ENCODE assay signal across 15 cellular contexts in the genomic region with DNA sequence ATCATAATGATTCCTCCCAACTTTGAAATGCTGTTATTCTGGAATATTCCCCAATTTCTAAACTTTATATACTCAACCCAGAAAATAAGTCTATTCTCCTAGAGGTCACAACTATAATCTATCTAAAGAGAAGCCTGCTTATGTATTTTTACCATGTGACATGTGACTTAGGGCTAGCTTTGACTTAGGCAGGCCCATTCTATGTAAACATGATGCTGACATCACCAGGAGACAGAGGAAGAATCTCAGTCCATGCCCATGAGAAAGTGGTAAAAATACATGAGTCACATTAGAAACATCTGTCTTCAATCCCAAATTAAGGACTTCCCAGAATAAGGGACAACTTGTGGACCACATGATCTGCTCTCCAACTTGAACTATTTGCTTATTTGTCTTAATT.
DNase-seq lines count a peak whose midpoint lies in the region; ATAC-seq, FAIRE-seq and TF ChIP-seq lines count a peak whose summit lies in the region.
"Had no signal": no experiment of that assay in that cellular context is flagged by ENCODE, and none has a peak within 500 bp of the region (broad histone marks: within the 10 kb centered on the region; RNA-seq: fewer than 3 reads in every experiment).

No MANE protein-coding gene starts in this region.

- no peaks in the 10 kb centered on the region for H3K9me3 Mint-ChIP-seq in CD8-positive, alpha-beta T cell
- H3K9me3 Mint-ChIP-seq: activated naive CD4-positive, alpha-beta T cell treated with anti-CD3 and anti-CD28 coated beads, Interleukin-2, amount 50 U/mL, for 24 hours had no signal

- H3K36me3 ChIP-seq in ACC112 (ENCODE audit: insufficient read depth, low read length) (no peaks in the 10 kb centered on the region), esophagus muscularis mucosa (no peaks in the 10 kb centered on the region)
- H3K36me3 ChIP-seq in CD8-positive, alpha-beta T cell (ENCODE audit: insufficient read depth, low read length), result no peaks in the 10 kb centered on the region
- H3K36me3 ChIP-seq: BLaER1 treated with 17β-estradiol and CSF1 and Interleukin-3, amounts not matched to agents 10 nM and 100 nM; lower lobe of right lung had no signal

- no peak for TF ChIP-seq EP300 in esophagus muscularis mucosa (IDR thresholded peaks at IDR 0.05)

- no peaks in the 10 kb centered on the region for H3K4me1 Mint-ChIP-seq in CD8-positive, alpha-beta T cell (ENCODE audit: low read depth)
- H3K4me1 Mint-ChIP-seq: activated naive CD4-positive, alpha-beta T cell treated with anti-CD3 and anti-CD28 coated beads, Interleukin-2, amount 50 U/mL, for 24 hours had no signal

- intact Hi-C loops in CD8-positive, alpha-beta T cell (cut with DNase I, micrococcal nuclease), result no loop called here
- intact Hi-C loops in esophagus muscularis mucosa (cut with DNase I), result no loop called here

- H3K27ac Mint-ChIP-seq in CD8-positive, alpha-beta T cell, result no peak overlapping the region
- H3K27ac Mint-ChIP-seq: activated naive CD4-positive, alpha-beta T cell treated with anti-CD3 and anti-CD28 coated beads, Interleukin-2, amount 50 U/mL, for 24 hours had no signal

- no peaks in the 10 kb centered on the region for H3K9me3 ChIP-seq in CD8-positive, alpha-beta T cell (ENCODE audit: low read length)
- no peaks in the 10 kb centered on the region for H3K9me3 ChIP-seq in esophagus muscularis mucosa
- H3K9me3 ChIP-seq: BLaER1 treated with 17β-estradiol and CSF1 and Interleukin-3, amounts not matched to agents 10 nM and 100 nM; lower lobe of right lung had no signal

- H3K27me3 ChIP-seq in ACC112 (ENCODE audit: insufficient read depth, low read length), result no peaks in the 10 kb centered on the region
- H3K27me3 ChIP-seq in CD8-positive, alpha-beta T cell (ENCODE audit: insufficient read depth, low read length), result no peaks in the 10 kb centered on the region
- no peaks in the 10 kb centered on the region for H3K27me3 ChIP-seq in esophagus muscularis mucosa
- H3K27me3 ChIP-seq: BLaER1 treated with 17β-estradiol and CSF1 and Interleukin-3, amounts not matched to agents 10 nM and 100 nM had no signal

- DNase-seq in H54 (ENCODE audit: insufficient read length, low spot score) (peak; percentile 9), astrocyte of the hippocampus (ENCODE audit: low read depth, low spot score) (peak; percentile 34), iris pigment epithelial cell (ENCODE audit: low read depth) (peak; percentile 65), NCI-H1436 treated with DMSO at 0.1 percent for 48 hours (lab: John Stamatoyannopoulos, UW) (no peak), esophagus muscularis mucosa (ENCODE audit: extremely low spot score) (no peak)
- DNase-seq in CD8-positive, alpha-beta T cell, result no peak
- DNase-seq: activated CD8-positive, alpha-beta memory T cell treated with anti-CD3 and anti-CD28 coated beads for 24 hours; lower lobe of right lung; NCI-H345; occipital lobe had no signal

- TF ChIP-seq POLR2A in H54 (IDR thresholded peaks at IDR 0.05; ENCODE audit: low read depth, low read length) (no peak), esophagus muscularis mucosa (IDR thresholded peaks at IDR 0.05; ENCODE audit: low read depth) (no peak)

- TF ChIP-seq CTCF in CD8-positive, alpha-beta T cell (IDR thresholded peaks at IDR 0.05), result no peak
- no peak for TF ChIP-seq CTCF in esophagus muscularis mucosa (IDR thresholded peaks at IDR 0.05)

- CTCF ChIA-PET in CD8-positive, alpha-beta T cell (lab: Charles Lee), result no interaction called here

- H3K27ac ChIP-seq in ACC112 (ENCODE audit: low read depth, low read length) (no peak overlapping the region), esophagus muscularis mucosa (replicated peaks in 1 of 4) (no peak overlapping the region)
- no peak overlapping the region for H3K27ac ChIP-seq in CD8-positive, alpha-beta T cell (ENCODE audit: low read depth, low read length)
- H3K27ac ChIP-seq: BLaER1 treated with 17β-estradiol and CSF1 and Interleukin-3, amounts not matched to agents 10 nM and 100 nM; lower lobe of right lung had no signal

- H3K27me3 Mint-ChIP-seq in CD8-positive, alpha-beta T cell (ENCODE audit: low read depth), result no peaks in the 10 kb centered on the region
- H3K27me3 Mint-ChIP-seq: activated naive CD4-positive, alpha-beta T cell treated with anti-CD3 and anti-CD28 coated beads, Interleukin-2, amount 50 U/mL, for 24 hours had no signal

- FAIRE-seq in H54 (lab: Jason Lieb, UNC), result no peak

- no peaks in the 10 kb centered on the region for H3K79me2 ChIP-seq in ACC112 (ENCODE audit: control insufficient read depth, insufficient read depth, low read length, unreplicated experiment)

- no peak overlapping the region for H3K4me3 Mint-ChIP-seq in CD8-positive, alpha-beta T cell
- H3K4me3 Mint-ChIP-seq: activated naive CD4-positive, alpha-beta T cell treated with anti-CD3 and anti-CD28 coated beads, Interleukin-2, amount 50 U/mL, for 24 hours had no signal

- no peak overlapping the region for H3K4me3 ChIP-seq in ACC112 (ENCODE audit: low read depth, low read length)
- no peak overlapping the region for H3K4me3 ChIP-seq in CD8-positive, alpha-beta T cell (ENCODE audit: low read depth, low read length)
- H3K4me3 ChIP-seq in esophagus muscularis mucosa, result no peak overlapping the region
- H3K4me3 ChIP-seq: BLaER1 treated with 17β-estradiol and CSF1 and Interleukin-3, amounts not matched to agents 10 nM and 100 nM; lower lobe of right lung had no signal

- H3K4me1 ChIP-seq in ACC112 (ENCODE audit: control insufficient read depth, insufficient read depth, low read length, unreplicated experiment), result peaks cover 4% of the 10 kb centered on the region
- H3K4me1 ChIP-seq in CD8-positive, alpha-beta T cell (ENCODE audit: insufficient read depth, low read length), result no peaks in the 10 kb centered on the region
- H3K4me1 ChIP-seq in esophagus muscularis mucosa, result peaks cover 0 to 6% (median 0%) of the 10 kb centered on the region in 4 donors
- H3K4me1 ChIP-seq: lower lobe of right lung had no signal

- no peak for ATAC-seq in HG03095 (IDR thresholded peaks at IDR 0.05; ENCODE audit: unreplicated experiment)
- no peak for ATAC-seq in CD8-positive, alpha-beta T cell
- ATAC-seq: lower lobe of right lung, Right ventricle myocardium inferior had no signal

- POLR2A ChIA-PET in CD8-positive, alpha-beta T cell (lab: Charles Lee), result no interaction called here

- peak overlapping the region; percentile 15 for H2AFZ ChIP-seq in ACC112 (ENCODE audit: low read length, unreplicated experiment)

- H3K36me3 Mint-ChIP-seq in CD8-positive, alpha-beta T cell, result no peaks in the 10 kb centered on the region
- H3K36me3 Mint-ChIP-seq: activated naive CD4-positive, alpha-beta T cell treated with anti-CD3 and anti-CD28 coated beads, Interleukin-2, amount 50 U/mL, for 24 hours had no signal

Comparison
In these comparisons a context has a peak if more than half of its experiments do, and no peak if none do; other contexts are left out.
1. DNase-seq: peak in H54 (single experiment), astrocyte of the hippocampus (single experiment) and iris pigment epithelial cell (single experiment); none in CD8-positive, alpha-beta T cell (0 of 7), NCI-H1436 treated with DMSO at 0.1 percent for 48 hours (single experiment) and esophagus muscularis mucosa (single experiment).